In genomic region chr9:74562611-74563010, GRCh38 we compare ENCODE assay signal across 30 cellular contexts.
"Had no signal": no experiment of that assay in that cellular context is flagged by ENCODE, and none has a peak within 500 bp of the region (broad histone marks: within the 10 kb centered on the region; RNA-seq: fewer than 3 reads in every experiment).

No MANE protein-coding gene starts in this region.

- DNase-seq: colonic mucosa; cortex of kidney; effector CD8-positive, alpha-beta T cell; effector memory CD8-positive, alpha-beta T cell; endodermal cell; erythroblast; esophagus squamous epithelium; foreskin fibroblast; foreskin melanocyte; gastrocnemius medialis; glutamatergic neuron; head of caudate nucleus; heart right ventricle; hypothalamus; immature natural killer cell; islet precursor cell; kidney; kidney glomerular epithelial cell; left colon; left lung; left ventricle myocardium superior; lower lobe of right lung; mesenchymal stem cell; mucosa of descending colon; naive B cell had no signal

- H3K4me1 Mint-ChIP-seq: immature natural killer cell, mesothelial cell of epicardium had no signal

- H3K36me3 ChIP-seq: colonic mucosa, esophagus squamous epithelium, gastrocnemius medialis, heart right ventricle, left lung, lower lobe of right lung had no signal

- H3K9me3 ChIP-seq: colonic mucosa, esophagus squamous epithelium, gastrocnemius medialis, heart right ventricle, left lung, lower lobe of right lung, mucosa of descending colon had no signal

- H3K27ac ChIP-seq: colonic mucosa, epithelial cell of prostate, esophagus squamous epithelium, gastrocnemius medialis, heart right ventricle, left lung, lower lobe of right lung had no signal

- H3K27me3 Mint-ChIP-seq: dendritic cell treated with granulocyte-macrophage colony-stimulating factor and Interleukin-4, amounts not matched to agents 40 ng/mL and 50 ng/mL, for 4 days; effector memory CD8-positive, alpha-beta T cell had no signal

- H3K4me3 ChIP-seq: colonic mucosa, esophagus squamous epithelium, gastrocnemius medialis, heart right ventricle, left lung, lower lobe of right lung, mucosa of descending colon had no signal

- ATAC-seq: effector memory CD8-positive, alpha-beta T cell; esophagus mucosa; gastrocnemius medialis; heart right ventricle; left colon; left lung; left ventricle myocardium superior; lower lobe of right lung; mucosa of descending colon had no signal

- H3K27me3 ChIP-seq: colonic mucosa, esophagus squamous epithelium, gastrocnemius medialis, heart right ventricle, left lung had no signal

- H3K27ac Mint-ChIP-seq: dendritic cell treated with granulocyte-macrophage colony-stimulating factor and Interleukin-4, amounts not matched to agents 40 ng/mL and 50 ng/mL, for 4 days; effector memory CD8-positive, alpha-beta T cell; endodermal cell; immature natural killer cell; mesothelial cell of epicardium; naive B cell had no signal

- H3K4me1 ChIP-seq: colonic mucosa, esophagus squamous epithelium, gastrocnemius medialis, left lung, lower lobe of right lung had no signal

- FAIRE-seq: endometrium, kidney had no signal

- H3K4me3 Mint-ChIP-seq: dendritic cell treated with granulocyte-macrophage colony-stimulating factor and Interleukin-4, amounts not matched to agents 40 ng/mL and 50 ng/mL, for 4 days; effector memory CD8-positive, alpha-beta T cell; endodermal cell; immature natural killer cell; mesothelial cell of epicardium; naive B cell had no signal

- H3K36me3 Mint-ChIP-seq: immature natural killer cell, mesothelial cell of epicardium, naive B cell had no signal

- H3K9me3 Mint-ChIP-seq: dendritic cell treated with granulocyte-macrophage colony-stimulating factor and Interleukin-4, amounts not matched to agents 40 ng/mL and 50 ng/mL, for 4 days; endodermal cell; immature natural killer cell; mesothelial cell of epicardium; naive B cell had no signal
